In genomic region chr5:58545912-58546311, GRCh38 we compare ENCODE assay signal across 14 cellular contexts.
DNase-seq lines count a peak whose midpoint lies in the region; ATAC-seq lines count a peak whose summit lies in the region.
"Had no signal": no experiment of that assay in that cellular context is flagged by ENCODE, and none has a peak within 500 bp of the region (broad histone marks: within the 10 kb centered on the region; RNA-seq: fewer than 3 reads in every experiment).

No MANE protein-coding gene starts in this region.

- ATAC-seq in GM18502 (IDR thresholded peaks at IDR 0.05; ENCODE audit: poor library complexity, unreplicated experiment) (peak; percentile 84), GM21529 (IDR thresholded peaks at IDR 0.05; ENCODE audit: unreplicated experiment) (peak; percentile 94), HG03520 (IDR thresholded peaks at IDR 0.05; ENCODE audit: unreplicated experiment) (peak; percentile 92)
- ATAC-seq: body of pancreas had no signal

- DNase-seq in germinal center (ENCODE audit: low spot score) (peak; percentile 9), activated T-cell treated with anti-CD3 and anti-CD28 coated beads for 4 hours (no peak), activated gamma-delta T cell (lab: John Stamatoyannopoulos, UW) (no peak), cerebellar cortex (ENCODE audit: low spot score) (no peak), NCI-H2227 (lab: John Stamatoyannopoulos, UW; ENCODE audit: unreplicated experiment) (no peak)
- DNase-seq: activated CD4-positive, alpha-beta T cell treated with anti-CD3 and anti-CD28 coated beads for 48 hours; DMS 273 treated with DMSO at 0.1 percent for 48 hours; hippocampal formation; NCI-H510A; occipital lobe had no signal
